8 cellular contexts compared by ENCODE assay signal in genomic region chr6:30465582-30466306, GRCh38. TPM values are rescaled to one million over a fixed set of nuclear protein-coding genes. Genes with fewer than 3 reads are reported as not detected.
A peak's percentile ranks its signal among the peaks of the same experiment; 100 is the strongest.
DNase-seq lines count a peak whose midpoint lies in the region; ATAC-seq and TF ChIP-seq lines count a peak whose summit lies in the region.

No MANE protein-coding gene starts in this region.

- H3K27ac Mint-ChIP-seq in GM23338, result no peak overlapping the region
- no peak overlapping the region for H3K27ac Mint-ChIP-seq in activated T-helper 2 cell treated with anti-CD3 and anti-CD28 coated beads, Interferon-gamma antibody, Interleukin-2, Interleukin-4, amounts not matched to agents 10 μg/mL and 5 μg/mL and 100 μg/mL, durations not matched to agents 14 hours and 24 hours and 36 hours

- H3K9me3 ChIP-seq in sigmoid colon, result no peaks in the 10 kb centered on the region

- H3K27ac ChIP-seq in GM23338 (ENCODE audit: low read depth) (no peak overlapping the region), sigmoid colon (peak overlapping the region in 1 of 4 donors; percentile 68)

- no peak for TF ChIP-seq EP300 in sigmoid colon (IDR thresholded peaks at IDR 0.05)

- H3K79me2 ChIP-seq in GM23338 (replicated peaks; ENCODE audit: insufficient read depth), result no peaks in the 10 kb centered on the region

- H3K27me3 ChIP-seq in GM23338 (ENCODE audit: insufficient read depth) (peaks cover 98% of the 10 kb centered on the region), sigmoid colon (peaks cover 63 to 97% (median 80%) of the 10 kb centered on the region in 3 donors)

- TF ChIP-seq POLR2A in sigmoid colon (IDR thresholded peaks at IDR 0.05), result no peak

- DNase-seq in GM23338 (ENCODE audit: low spot score), result no peak
- no peak for DNase-seq in activated T-helper 2 cell treated with anti-CD3 and anti-CD28 coated beads, Interferon-gamma antibody, Interleukin-2, Interleukin-4, amounts not matched to agents 10 μg/mL and 5 μg/mL and 100 μg/mL, durations not matched to agents 14 hours and 24 hours and 36 hours (ENCODE audit: low spot score)
- DNase-seq in left ventricle myocardium superior, result no peak
- DNase-seq in sigmoid colon, result no peak
- DNase-seq in NCI-H2171 (lab: John Stamatoyannopoulos, UW), result no peak
- DNase-seq in NCI-H1930 (lab: John Stamatoyannopoulos, UW), result no peak

- H4K20me1 ChIP-seq in GM23338 (replicated peaks; ENCODE audit: insufficient read depth), result no peaks in the 10 kb centered on the region; the same call in 1 of the 2 replicates

- peak overlapping the region; percentile 99 for H2AFZ ChIP-seq in GM23338

- peak overlapping the region; percentile 90 for H3K4me2 ChIP-seq in GM23338

- peaks cover 89% of the 10 kb centered on the region for H3K27me3 Mint-ChIP-seq in GM23338 (ENCODE audit: insufficient read depth, low read depth, poor library complexity)
- H3K27me3 Mint-ChIP-seq in activated T-helper 2 cell treated with anti-CD3 and anti-CD28 coated beads, Interferon-gamma antibody, Interleukin-2, Interleukin-4, amounts not matched to agents 10 μg/mL and 5 μg/mL and 100 μg/mL, durations not matched to agents 14 hours and 24 hours and 36 hours (ENCODE audit: low read depth), result peaks cover 86% of the 10 kb centered on the region

- H3K36me3 Mint-ChIP-seq in GM23338 (ENCODE audit: low read depth), result no peaks in the 10 kb centered on the region
- no peaks in the 10 kb centered on the region for H3K36me3 Mint-ChIP-seq in activated T-helper 2 cell treated with anti-CD3 and anti-CD28 coated beads, Interferon-gamma antibody, Interleukin-2, Interleukin-4, amounts not matched to agents 10 μg/mL and 5 μg/mL and 100 μg/mL, durations not matched to agents 14 hours and 24 hours and 36 hours (ENCODE audit: low read depth)

- peaks cover 6% of the 10 kb centered on the region for H3K4me1 Mint-ChIP-seq in GM23338
- peaks cover 13% of the 10 kb centered on the region for H3K4me1 Mint-ChIP-seq in activated T-helper 2 cell treated with anti-CD3 and anti-CD28 coated beads, Interferon-gamma antibody, Interleukin-2, Interleukin-4, amounts not matched to agents 10 μg/mL and 5 μg/mL and 100 μg/mL, durations not matched to agents 14 hours and 24 hours and 36 hours (ENCODE audit: low read depth)

- ATAC-seq in GM23338 (peak; percentile 7; the same call in 2 of the 3 replicates), left ventricle myocardium superior (peak; percentile 10), HG03378 (IDR thresholded peaks at IDR 0.05; ENCODE audit: unreplicated experiment) (no peak), GM19467 (IDR thresholded peaks at IDR 0.05; ENCODE audit: unreplicated experiment) (no peak)

- 7 to 14% methylated on average over 13 of the region's 13 CpGs for WGBS in sigmoid colon, 2 donors

- peak overlapping the region; percentile 83 for H3K4me3 Mint-ChIP-seq in GM23338
- H3K4me3 Mint-ChIP-seq in activated T-helper 2 cell treated with anti-CD3 and anti-CD28 coated beads, Interferon-gamma antibody, Interleukin-2, Interleukin-4, amounts not matched to agents 10 μg/mL and 5 μg/mL and 100 μg/mL, durations not matched to agents 14 hours and 24 hours and 36 hours (ENCODE audit: low read depth), result peak overlapping the region; percentile 24

- H3K4me1 ChIP-seq in GM23338 (ENCODE audit: insufficient read depth), result no peaks in the 10 kb centered on the region; the same call in 1 of the 2 replicates
- H3K4me1 ChIP-seq in sigmoid colon, result peaks cover 0 to 22% (median 20%) of the 10 kb centered on the region in 4 donors

- intact Hi-C loops in activated T-helper 2 cell treated with anti-CD3 and anti-CD28 coated beads, Interferon-gamma antibody, Interleukin-2, Interleukin-4, amounts not matched to agents 10 μg/mL and 5 μg/mL and 100 μg/mL, durations not matched to agents 14 hours and 24 hours and 36 hours (cut with micrococcal nuclease), result loop anchor here (2.0 to 5.0 kb wide), 2 partner anchors 15 to 113 kb away; no protein-coding TSS in a partner anchor
- intact Hi-C loops in left ventricle myocardium superior (cut with micrococcal nuclease), result no loop called here
- intact Hi-C loops in sigmoid colon (cut with DNase I), result no loop called here

- no peaks in the 10 kb centered on the region for H3K9me2 ChIP-seq in GM23338 (ENCODE audit: insufficient read depth)

- TF ChIP-seq CTCF in GM23338 (conservative IDR thresholded peaks at IDR 0.05; ENCODE audit: low read depth in 2 of 2) (no peak), sigmoid colon (IDR thresholded peaks at IDR 0.05) (no peak)

- H3K4me3 ChIP-seq in GM23338 (peak overlapping the region; percentile 72), sigmoid colon (peak overlapping the region; percentile 31 to 50 (median 44))

- H3F3A ChIP-seq in GM23338 (replicated peaks; ENCODE audit: low read depth), result peaks cover 9% of the 10 kb centered on the region; the same call in 1 of the 2 replicates

- no peaks in the 10 kb centered on the region for H3K36me3 ChIP-seq in GM23338 (ENCODE audit: insufficient read depth)
- H3K36me3 ChIP-seq in sigmoid colon, result no peaks in the 10 kb centered on the region

- no peaks in the 10 kb centered on the region; the same call in 2 of the 3 replicates for H3K9me3 Mint-ChIP-seq in GM23338
- no peaks in the 10 kb centered on the region for H3K9me3 Mint-ChIP-seq in activated T-helper 2 cell treated with anti-CD3 and anti-CD28 coated beads, Interferon-gamma antibody, Interleukin-2, Interleukin-4, amounts not matched to agents 10 μg/mL and 5 μg/mL and 100 μg/mL, durations not matched to agents 14 hours and 24 hours and 36 hours

TF ChIP-seq in GM23338, 12 proteins besides CTCF, POLR2A, EP300 and RAD21:
- peak; percentile 65 for TF ChIP-seq EZH2 (IDR thresholded peaks at IDR 0.05; ENCODE audit: low read depth, unreplicated experiment)
- TF ChIP-seq, protein P1, sequence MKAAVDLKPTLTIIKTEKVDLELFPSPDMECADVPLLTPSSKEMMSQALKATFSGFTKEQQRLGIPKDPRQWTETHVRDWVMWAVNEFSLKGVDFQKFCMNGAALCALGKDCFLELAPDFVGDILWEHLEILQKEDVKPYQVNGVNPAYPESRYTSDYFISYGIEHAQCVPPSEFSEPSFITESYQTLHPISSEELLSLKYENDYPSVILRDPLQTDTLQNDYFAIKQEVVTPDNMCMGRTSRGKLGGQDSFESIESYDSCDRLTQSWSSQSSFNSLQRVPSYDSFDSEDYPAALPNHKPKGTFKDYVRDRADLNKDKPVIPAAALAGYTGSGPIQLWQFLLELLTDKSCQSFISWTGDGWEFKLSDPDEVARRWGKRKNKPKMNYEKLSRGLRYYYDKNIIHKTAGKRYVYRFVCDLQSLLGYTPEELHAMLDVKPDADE (IDR thresholded peaks at IDR 0.05), result no peak
- no peak for TF ChIP-seq EZH2phosphoT487 (IDR thresholded peaks at IDR 0.05; ENCODE audit: unreplicated experiment)

RNA-seq across cellular contexts. Expression of gene HLA-E, which starts 23.6 kb away (rescaled TPM):
- 36.0 and 44.2 TPM in 2 replicates for total RNA-seq in GM23338 (2014; rRNA removed; shearing (Covaris generic))
- polyA plus RNA-seq in GM23338 (2016; fragmentation: Nextera tagmentation; extraction: Ambion mirVana) (15.6 and 15.9 TPM in 2 replicates), sigmoid colon (100 to 1,000 TPM; 139 to 753 (median 181) TPM)
- 358 and 360 TPM in 2 replicates for total RNA-seq in activated T-helper 2 cell treated with anti-CD3 and anti-CD28 coated beads, Interferon-gamma antibody, Interleukin-2, Interleukin-4, amounts not matched to agents 10 μg/mL and 5 μg/mL and 100 μg/mL, durations not matched to agents 14 hours and 24 hours and 36 hours
- total RNA-seq in left ventricle myocardium superior (155 TPM), sigmoid colon (100 to 1,000 TPM; 323 to 462 (median 387) TPM)

Comparison
In these comparisons a context has a peak if more than half of its experiments do, and no peak if none do; other contexts are left out.
1. ATAC-seq: peak in GM23338 (single experiment) and left ventricle myocardium superior (single experiment); none in HG03378 (single experiment) and GM19467 (single experiment).